8 cellular contexts compared by ENCODE assay signal in the genomic region with DNA sequence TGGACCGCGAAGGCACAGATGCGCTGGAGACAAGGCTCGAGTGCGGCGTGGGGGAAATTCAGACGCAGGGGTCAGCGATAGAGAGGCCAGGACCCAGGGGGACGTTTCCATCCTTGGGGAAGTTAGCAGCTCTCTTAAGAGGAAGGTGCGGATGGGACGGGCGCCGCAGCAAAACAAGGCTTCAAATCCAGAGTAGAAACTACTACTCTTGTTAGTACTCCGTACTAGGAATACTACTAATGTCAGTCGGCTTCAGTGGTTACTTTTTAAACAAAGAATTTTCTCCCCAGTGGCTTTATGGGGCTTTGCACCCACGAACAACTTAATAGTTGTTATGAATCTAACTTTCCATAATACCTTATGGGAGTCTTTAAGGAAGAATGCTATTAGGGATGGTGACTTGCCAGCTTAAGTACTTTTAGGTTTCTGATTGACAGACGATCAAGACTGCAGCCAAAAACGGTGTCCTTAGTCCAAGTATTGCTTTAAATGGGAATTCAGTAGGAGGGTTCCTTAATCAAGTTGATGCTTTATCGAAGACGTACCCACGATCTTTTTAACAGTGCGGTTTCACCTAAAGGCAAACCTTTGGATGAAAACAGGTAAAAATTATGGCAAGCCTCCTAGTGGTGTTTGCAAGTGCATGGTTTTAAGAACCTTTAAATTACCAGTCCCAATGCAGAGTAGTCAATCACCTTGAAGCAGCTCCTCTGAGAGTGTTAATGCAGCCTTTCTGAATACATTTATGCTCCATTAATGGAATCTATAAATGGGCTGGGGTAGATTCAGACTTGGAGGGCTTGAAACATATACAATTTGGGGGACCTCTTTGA. TPM values are rescaled to one million over a fixed set of nuclear protein-coding genes. Genes with fewer than 3 reads are reported as not detected.
A peak's percentile ranks its signal among the peaks of the same experiment; 100 is the strongest.
DNase-seq lines count a peak whose midpoint lies in the region; ATAC-seq, FAIRE-seq and TF ChIP-seq lines count a peak whose summit lies in the region.

No MANE protein-coding gene starts in this region.

- H3K27ac ChIP-seq in left lung (peak overlapping the region; percentile 95 to 96), thoracic aorta (peak overlapping the region; percentile 86 to 91)

- peak overlapping the region; percentile 65 for H3K27ac Mint-ChIP-seq in MCF 10A (ENCODE audit: low read depth, unreplicated experiment)

- TF ChIP-seq POLR2A in GM12891 (IDR thresholded peaks at IDR 0.05; ENCODE audit: low read depth, low read length), result no peak

- H3K27me3 ChIP-seq in left lung (no peaks in the 10 kb centered on the region), thoracic aorta (replicated peaks; ENCODE audit: insufficient read depth) (no peaks in the 10 kb centered on the region)

- DNase-seq in A172 (ENCODE audit: low spot score) (peak; percentile 13), GM12865 (ENCODE audit: low read depth) (peak; percentile 32), NCI-H526 treated with DMSO at 0.1 percent for 48 hours (lab: John Stamatoyannopoulos, UW) (peak; percentile 24), MCF 10A (ENCODE audit: unreplicated experiment) (no peak), left lung (no peak), thoracic aorta (ENCODE audit: low spot score) (peak; percentile 30), GM12891 (ENCODE audit: insufficient read length, low spot score) (no peak)

- H3K9me3 ChIP-seq in left lung (no peaks in the 10 kb centered on the region), thoracic aorta (no peaks in the 10 kb centered on the region)

- peak overlapping the region; percentile 76 for H3K4me3 Mint-ChIP-seq in MCF 10A (ENCODE audit: unreplicated experiment)

- POLR2A ChIA-PET in MCF 10A (lab: Yijun Ruan, JAX), result interaction anchor here (0.6 to 10.2 kb wide), 19 partner anchors 8 to 777 kb away, joined by 3 to 157 read pairs (median 5); partner anchors contain the start of genes EXOC6, KIF11 and TNKS2

- no peaks in the 10 kb centered on the region for H3K27me3 Mint-ChIP-seq in MCF 10A (ENCODE audit: insufficient read depth, unreplicated experiment)

- TSS peak; percentile 46 for BruUV-seq in MCF 10A (replicated peaks; lab: Mats Ljungman, UMichigan)

- TF ChIP-seq CTCF in GM12865 (IDR thresholded peaks at IDR 0.05; ENCODE audit: insufficient read depth, low read depth, low read length, missing control alignments) (peak; percentile 23), MCF 10A (IDR thresholded peaks at IDR 0.05; ENCODE audit: unreplicated experiment) (peak; percentile 33), left lung (IDR thresholded peaks at IDR 0.05) (peak in 1 of 2 donors; percentile 77), thoracic aorta (IDR thresholded peaks at IDR 0.05) (peak; percentile 76)

- ATAC-seq in HG02798 (IDR thresholded peaks at IDR 0.05; ENCODE audit: poor library complexity, unreplicated experiment) (peak; percentile 14), left lung (peak; percentile 4), thoracic aorta (ENCODE audit: insufficient number of reproducible peaks, low FRiP score, low read depth) (no peak)

- CTCF ChIA-PET in MCF 10A (lab: Yijun Ruan, JAX), result interaction anchor here (0.5 to 6.9 kb wide), 27 partner anchors 8 to 285 kb away, joined by 3 to 93 read pairs (median 4); no protein-coding TSS in a partner anchor

- peaks cover 5% of the 10 kb centered on the region for H3K36me3 Mint-ChIP-seq in MCF 10A (ENCODE audit: insufficient read depth, unreplicated experiment)

- H3K4me1 ChIP-seq in left lung, result peaks cover 4 to 39% of the 10 kb centered on the region in 2 donors
- H3K4me1 ChIP-seq in thoracic aorta (ENCODE audit: control insufficient read depth in 1 of 2, low read depth in 2 of 2), result peaks cover 14 to 20% of the 10 kb centered on the region in 2 donors

- H3K9me3 Mint-ChIP-seq in MCF 10A (ENCODE audit: unreplicated experiment), result no peaks in the 10 kb centered on the region

- intact Hi-C loops in MCF 10A (cut with micrococcal nuclease) (loop anchor here (1.0 kb wide), 1 partner anchor 57 kb away; no protein-coding TSS in a partner anchor), left lung (cut with DNase I) (loop anchor here in 1 of 2 donors (5.0 kb wide), 1 partner anchor 57 kb away; no protein-coding TSS in a partner anchor)

- H3K4me3 ChIP-seq in GM12865 (ENCODE audit: low read depth, low read length), result peak overlapping the region; percentile 99
- H3K4me3 ChIP-seq in left lung, result peak overlapping the region; percentile 91 to 92
- H3K4me3 ChIP-seq in thoracic aorta, result peak overlapping the region; percentile 94

- FAIRE-seq in GM12891 (lab: Jason Lieb, UNC), result no peak

- H3K36me3 ChIP-seq in left lung (no peaks in the 10 kb centered on the region), thoracic aorta (no peaks in the 10 kb centered on the region)

- H3K4me1 Mint-ChIP-seq in MCF 10A (ENCODE audit: insufficient read depth, unreplicated experiment), result peaks cover 22% of the 10 kb centered on the region

TF ChIP-seq in GM12891, 5 proteins besides CTCF, POLR2A, EP300 and RAD21:
- no peak for TF ChIP-seq POU2F2 (IDR thresholded peaks at IDR 0.05; ENCODE audit: low read depth, low read length)
- TF ChIP-seq POLR2AphosphoS5 (IDR thresholded peaks at IDR 0.05; ENCODE audit: low read depth, low read length), result no peak
- TF ChIP-seq PAX5 (IDR thresholded peaks at IDR 0.05; ENCODE audit: insufficient read depth, low read length, severe bottlenecking), result no peak
- no peak for TF ChIP-seq SPI1 (IDR thresholded peaks at IDR 0.05; ENCODE audit: low read depth, low read length)
- TF ChIP-seq TAF1 (IDR thresholded peaks at IDR 0.05; ENCODE audit: low read depth, low read length), result no peak; the same call in 1 of the 2 replicates

RNA-seq across cellular contexts. Expression of gene IDE, which starts 0.9 kb away (rescaled TPM):
- total RNA-seq in A172 (2014; rRNA removed; shearing (Covaris generic)), result 55.1 and 72.9 TPM in 2 replicates
- total RNA-seq in MCF 10A (2022), result 54.6 and 66.4 TPM in 2 replicates
- total RNA-seq in left lung, result 10 to 100 TPM; 41.2 to 50.2 TPM
- 10 to 100 TPM; 26.0 to 39.1 TPM for total RNA-seq in thoracic aorta
- polyA plus RNA-seq in GM12891 (2012; ENCODE audit: low read depth, missing spikeins), result 9.1 TPM

RNA-seq across cellular contexts. Expression of gene KIF11, which starts 18.2 kb away (rescaled TPM):
- total RNA-seq in A172 (2014; rRNA removed; shearing (Covaris generic)), result 68.6 and 74.3 TPM in 2 replicates
- total RNA-seq in MCF 10A (2022), result 21.3 and 27.3 TPM in 2 replicates
- total RNA-seq in left lung, result 1 to 10 TPM; 3.0 to 7.3 TPM
- 1 to 10 TPM in 1 of 2 donors, under 1 TPM in 1; 0.81 to 1.9 TPM for total RNA-seq in thoracic aorta
- 17.3 TPM for polyA plus RNA-seq in GM12891 (2012; ENCODE audit: low read depth, missing spikeins)

Comparison
In these comparisons a context has a peak if more than half of its experiments do, and no peak if none do; other contexts are left out.
1. DNase-seq: peak in A172 (single experiment), GM12865 (single experiment), NCI-H526 treated with DMSO at 0.1 percent for 48 hours (single experiment) and thoracic aorta (single experiment); none in MCF 10A (single experiment), left lung (0 of 2) and GM12891 (single experiment).
2. Peak in every context shown above with its lines, with median percentiles within 50 percentile points of each other: H3K4me3 ChIP-seq.